In genomic region chr2:54088719-54089118, GRCh38 we compare ENCODE assay signal across 27 cellular contexts. TPM values are rescaled to one million over a fixed set of nuclear protein-coding genes. Genes with fewer than 3 reads are reported as not detected.
A peak's percentile ranks its signal among the peaks of the same experiment; 100 is the strongest.
DNase-seq lines count a peak whose midpoint lies in the region; ATAC-seq, FAIRE-seq and TF ChIP-seq lines count a peak whose summit lies in the region.
"Had no signal": no experiment of that assay in that cellular context is flagged by ENCODE, and none has a peak within 500 bp of the region (broad histone marks: within the 10 kb centered on the region; RNA-seq: fewer than 3 reads in every experiment).

No MANE protein-coding gene starts in this region.

- H4K20me1 ChIP-seq in astrocyte (ENCODE audit: insufficient read depth, low read length) (no peaks in the 10 kb centered on the region), keratinocyte (ENCODE audit: control insufficient read depth, extremely low read depth, insufficient read depth, low read length) (no peaks in the 10 kb centered on the region)

- TF ChIP-seq CTCF in astrocyte (IDR thresholded peaks at IDR 0.05; ENCODE audit: insufficient read depth, low read depth, low read length) (no peak), keratinocyte (optimal IDR thresholded peaks at IDR 0.05 in 1 of 3, IDR thresholded peaks at IDR 0.05 in 1 of 3, conservative IDR thresholded peaks at IDR 0.05 in 1 of 3; ENCODE audit: extremely low read depth in 1 of 3, insufficient read depth in 2 of 3, low read length in 3 of 3) (no peak), dorsolateral prefrontal cortex (IDR thresholded peaks at IDR 0.05 in 54 of 56, conservative IDR thresholded peaks at IDR 0.05 in 2 of 56; ENCODE audit: low read depth in 1 of 56, partially characterized antibody in 56 of 56) (no peak)

- H3K4me3 ChIP-seq in astrocyte (ENCODE audit: insufficient read depth, low read depth, low read length) = no peak overlapping the region
- H3K4me3 ChIP-seq in keratinocyte (ENCODE audit: control insufficient read depth in 2 of 3, extremely low read depth in 1 of 3, insufficient read depth in 2 of 3, low read depth in 1 of 3, low read length in 3 of 3) = no peak overlapping the region
- H3K4me3 ChIP-seq in dorsolateral prefrontal cortex = no peak overlapping the region
- H3K4me3 ChIP-seq: MG63, Peyer's patch, SK-N-MC had no signal

- H3K27ac ChIP-seq in astrocyte (ENCODE audit: low read depth, low read length) (no peak overlapping the region), keratinocyte (ENCODE audit: control insufficient read depth, insufficient read depth, low read length) (no peak overlapping the region), dorsolateral prefrontal cortex (peak overlapping the region in 1 of 59 donors; percentile 12)
- H3K27ac ChIP-seq: C4-2B, Peyer's patch, SK-N-MC had no signal

- DNase-seq in HuH-7 (ENCODE audit: low spot score) = peak; percentile 52
- peak; percentile 14 for DNase-seq in astrocyte (ENCODE audit: low read depth)
- no peak for DNase-seq in keratinocyte (ENCODE audit: low read depth, low spot score)
- DNase-seq in head of caudate nucleus = no peak
- no peak for DNase-seq in dorsolateral prefrontal cortex
- DNase-seq in DMS79 (lab: John Stamatoyannopoulos, UW) = no peak
- DNase-seq: CD8-positive, alpha-beta T cell; DMS 273 treated with DMSO at 0.1 percent for 48 hours; DMS79 treated with DMSO at 0.1 percent for 48 hours; GF-D8; MG63; NCI-H1105 treated with DMSO at 0.1 percent for 48 hours; NCI-H146; NCI-H2029; NCI-H446 treated with DMSO at 0.1 percent for 48 hours; NCI-H526; NCI-H82; OCI-M1; Peyer's patch; SIG-M5 had no signal

- H3K4me1 ChIP-seq in astrocyte (ENCODE audit: insufficient read depth, low read length) (peaks cover 11% of the 10 kb centered on the region), keratinocyte (ENCODE audit: control insufficient read depth, extremely low read depth, insufficient read depth, low read length) (peaks cover 20% of the 10 kb centered on the region)

- H3K4me2 ChIP-seq in astrocyte (ENCODE audit: low read length) = no peak overlapping the region
- peak overlapping the region; percentile 63 for H3K4me2 ChIP-seq in keratinocyte (ENCODE audit: control insufficient read depth, extremely low read depth, insufficient read depth, low read depth, low read length)

- no peak overlapping the region for H3K9ac ChIP-seq in astrocyte (ENCODE audit: low read length)
- no peak overlapping the region for H3K9ac ChIP-seq in keratinocyte (ENCODE audit: control insufficient read depth, extremely low read depth, insufficient read depth, low read length)

- H3K27me3 ChIP-seq in astrocyte (ENCODE audit: insufficient read depth, low read length) (peaks cover 3% of the 10 kb centered on the region), keratinocyte (ENCODE audit: control insufficient read depth, extremely low read depth, insufficient read depth, low read length) (no peaks in the 10 kb centered on the region), dorsolateral prefrontal cortex (no peaks in the 10 kb centered on the region)
- H3K27me3 ChIP-seq: MG63, Peyer's patch had no signal

- H3K36me3 ChIP-seq in astrocyte (ENCODE audit: insufficient read depth, low read length) (no peaks in the 10 kb centered on the region), keratinocyte (ENCODE audit: control insufficient read depth in 2 of 2, extremely low read depth in 1 of 2, insufficient read depth in 2 of 2, low read length in 2 of 2) (no peaks in the 10 kb centered on the region)
- H3K36me3 ChIP-seq: MG63, Peyer's patch had no signal

- H3K36me3 Mint-ChIP-seq in astrocyte (ENCODE audit: low read depth, unreplicated experiment) = no peaks in the 10 kb centered on the region
- H3K36me3 Mint-ChIP-seq: CD8-positive, alpha-beta T cell had no signal

- dilution Hi-C loops in keratinocyte (cut with MboI; ENCODE audit: extremely low pct_ligation_motif_present, low sequenced_read_pairs) = no loop called here

- no peak for ATAC-seq in HG03520 (IDR thresholded peaks at IDR 0.05; ENCODE audit: unreplicated experiment)
- ATAC-seq: CD8-positive, alpha-beta T cell; HCT116 had no signal

- H3K9me3 Mint-ChIP-seq in astrocyte (ENCODE audit: unreplicated experiment) = no peaks in the 10 kb centered on the region
- H3K9me3 Mint-ChIP-seq: CD8-positive, alpha-beta T cell had no signal

- H3K79me2 ChIP-seq in astrocyte (ENCODE audit: insufficient read depth, low read length) (no peaks in the 10 kb centered on the region), keratinocyte (ENCODE audit: control insufficient read depth, insufficient read depth, low read length) (no peaks in the 10 kb centered on the region)

- no peaks in the 10 kb centered on the region for H3K9me3 ChIP-seq in astrocyte (ENCODE audit: insufficient read depth, low read depth, low read length)
- no peaks in the 10 kb centered on the region for H3K9me3 ChIP-seq in keratinocyte (ENCODE audit: control insufficient read depth, low read depth, low read length)
- H3K9me3 ChIP-seq: MG63, Peyer's patch had no signal

- peaks cover 2% of the 10 kb centered on the region for H3K27me3 Mint-ChIP-seq in astrocyte (ENCODE audit: low read depth, unreplicated experiment)
- H3K27me3 Mint-ChIP-seq: B cell had no signal

- no peaks in the 10 kb centered on the region for H3K9me1 ChIP-seq in keratinocyte (ENCODE audit: control insufficient read depth, extremely low read depth, insufficient read depth, low read length)

- FAIRE-seq in astrocyte (lab: Jason Lieb, UNC) = no peak
- no peak for FAIRE-seq in keratinocyte (lab: Jason Lieb, UNC)
- FAIRE-seq: GM12891, H1 had no signal

- intact Hi-C loops in head of caudate nucleus (cut with DNase I) = loop anchor here (10.0 kb wide), 1 partner anchor 114 kb away; the partner anchor contains the start of gene PSME4
- intact Hi-C loops in dorsolateral prefrontal cortex (cut with DNase I) = loop anchor here (10.0 kb wide), 1 partner anchor 114 kb away; the partner anchor contains the start of gene PSME4 (in 2 of the 2)

- peak overlapping the region; percentile 62 for H3K27ac Mint-ChIP-seq in astrocyte (ENCODE audit: unreplicated experiment)
- H3K27ac Mint-ChIP-seq: B cell; CD8-positive, alpha-beta T cell had no signal

- H3K4me3 Mint-ChIP-seq in astrocyte (ENCODE audit: unreplicated experiment) = no peak overlapping the region
- H3K4me3 Mint-ChIP-seq: B cell; CD8-positive, alpha-beta T cell had no signal

- peaks cover 12% of the 10 kb centered on the region for H3K4me1 Mint-ChIP-seq in astrocyte (ENCODE audit: low read depth, unreplicated experiment)

- H2AFZ ChIP-seq in astrocyte (ENCODE audit: low read depth, low read length) (no peak overlapping the region), keratinocyte (ENCODE audit: control insufficient read depth, low read length) (peak overlapping the region; percentile 94)

RNA-seq across cellular contexts. Expression of gene ACYP2, which starts 26.7 kb away (rescaled TPM):
- 6.8 and 8.5 TPM in 2 replicates for total RNA-seq in astrocyte
- 8.0 to 8.9 TPM (median 8.7 TPM) in 3 replicates for polyA plus RNA-seq in keratinocyte
- 19.6 TPM for polyA plus RNA-seq in keratinocyte (2011; ENCODE audit: low read depth)
- 14.0 and 17.1 TPM in 2 replicates for polyA plus RNA-seq in keratinocyte (2011; cell fraction: cytosol; rRNA removed)
- polyA plus RNA-seq in keratinocyte (2011; cell fraction: nucleus; rRNA removed) = 4.5 and 6.6 TPM in 2 replicates
- polyA plus RNA-seq in keratinocyte (2012; ENCODE audit: low replicate concordance) = 10.2 and 18.1 TPM in 2 replicates
- polyA minus RNA-seq in keratinocyte = 3.5 to 5.2 TPM in 2 of 3 replicates, not detected in the other
- 6.5 TPM for polyA minus RNA-seq in keratinocyte (2011; cell fraction: cytosol; rRNA and poly(A)+ RNA removed)
- polyA minus RNA-seq in keratinocyte (2011; cell fraction: nucleus; rRNA and poly(A)+ RNA removed) = 5.0 and 11.4 TPM in 2 replicates
- 10 to 100 TPM; 51.6 to 88.2 (median 68.5) TPM for total RNA-seq in dorsolateral prefrontal cortex

Comparison
In these comparisons a context has a peak if more than half of its experiments do, and no peak if none do; other contexts are left out.
1. DNase-seq: peak in HuH-7 (single experiment) and astrocyte (single experiment); none in keratinocyte (single experiment), head of caudate nucleus (0 of 42), dorsolateral prefrontal cortex (0 of 10) and DMS79 (single experiment).